1 cellular context compared by ENCODE assay signal in the genomic region with DNA sequence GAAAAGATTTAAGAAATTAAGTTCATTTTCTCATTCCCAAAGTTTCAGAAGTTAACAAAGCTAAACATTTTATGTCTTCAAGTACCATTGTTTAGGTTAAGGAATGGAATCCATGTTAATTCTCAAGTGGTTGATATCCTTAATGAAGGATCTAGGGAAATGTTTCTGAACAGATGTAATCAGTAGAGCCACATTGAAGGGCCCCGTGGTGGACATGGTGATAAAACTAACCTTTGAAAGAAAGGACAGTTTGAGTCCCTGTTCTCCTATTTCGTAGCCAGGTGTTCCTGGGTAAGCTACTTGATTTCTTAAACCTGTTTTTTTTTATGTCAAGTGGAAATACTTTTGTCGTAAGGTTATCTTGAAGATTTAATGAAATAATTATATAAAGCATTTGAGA.
TF ChIP-seq lines count a peak whose summit lies in the region.

No MANE protein-coding gene starts in this region.

TF ChIP-seq in GM23338, 12 proteins besides CTCF, POLR2A, EP300 and RAD21 (continued from another document):
- TF ChIP-seq, protein P1, sequence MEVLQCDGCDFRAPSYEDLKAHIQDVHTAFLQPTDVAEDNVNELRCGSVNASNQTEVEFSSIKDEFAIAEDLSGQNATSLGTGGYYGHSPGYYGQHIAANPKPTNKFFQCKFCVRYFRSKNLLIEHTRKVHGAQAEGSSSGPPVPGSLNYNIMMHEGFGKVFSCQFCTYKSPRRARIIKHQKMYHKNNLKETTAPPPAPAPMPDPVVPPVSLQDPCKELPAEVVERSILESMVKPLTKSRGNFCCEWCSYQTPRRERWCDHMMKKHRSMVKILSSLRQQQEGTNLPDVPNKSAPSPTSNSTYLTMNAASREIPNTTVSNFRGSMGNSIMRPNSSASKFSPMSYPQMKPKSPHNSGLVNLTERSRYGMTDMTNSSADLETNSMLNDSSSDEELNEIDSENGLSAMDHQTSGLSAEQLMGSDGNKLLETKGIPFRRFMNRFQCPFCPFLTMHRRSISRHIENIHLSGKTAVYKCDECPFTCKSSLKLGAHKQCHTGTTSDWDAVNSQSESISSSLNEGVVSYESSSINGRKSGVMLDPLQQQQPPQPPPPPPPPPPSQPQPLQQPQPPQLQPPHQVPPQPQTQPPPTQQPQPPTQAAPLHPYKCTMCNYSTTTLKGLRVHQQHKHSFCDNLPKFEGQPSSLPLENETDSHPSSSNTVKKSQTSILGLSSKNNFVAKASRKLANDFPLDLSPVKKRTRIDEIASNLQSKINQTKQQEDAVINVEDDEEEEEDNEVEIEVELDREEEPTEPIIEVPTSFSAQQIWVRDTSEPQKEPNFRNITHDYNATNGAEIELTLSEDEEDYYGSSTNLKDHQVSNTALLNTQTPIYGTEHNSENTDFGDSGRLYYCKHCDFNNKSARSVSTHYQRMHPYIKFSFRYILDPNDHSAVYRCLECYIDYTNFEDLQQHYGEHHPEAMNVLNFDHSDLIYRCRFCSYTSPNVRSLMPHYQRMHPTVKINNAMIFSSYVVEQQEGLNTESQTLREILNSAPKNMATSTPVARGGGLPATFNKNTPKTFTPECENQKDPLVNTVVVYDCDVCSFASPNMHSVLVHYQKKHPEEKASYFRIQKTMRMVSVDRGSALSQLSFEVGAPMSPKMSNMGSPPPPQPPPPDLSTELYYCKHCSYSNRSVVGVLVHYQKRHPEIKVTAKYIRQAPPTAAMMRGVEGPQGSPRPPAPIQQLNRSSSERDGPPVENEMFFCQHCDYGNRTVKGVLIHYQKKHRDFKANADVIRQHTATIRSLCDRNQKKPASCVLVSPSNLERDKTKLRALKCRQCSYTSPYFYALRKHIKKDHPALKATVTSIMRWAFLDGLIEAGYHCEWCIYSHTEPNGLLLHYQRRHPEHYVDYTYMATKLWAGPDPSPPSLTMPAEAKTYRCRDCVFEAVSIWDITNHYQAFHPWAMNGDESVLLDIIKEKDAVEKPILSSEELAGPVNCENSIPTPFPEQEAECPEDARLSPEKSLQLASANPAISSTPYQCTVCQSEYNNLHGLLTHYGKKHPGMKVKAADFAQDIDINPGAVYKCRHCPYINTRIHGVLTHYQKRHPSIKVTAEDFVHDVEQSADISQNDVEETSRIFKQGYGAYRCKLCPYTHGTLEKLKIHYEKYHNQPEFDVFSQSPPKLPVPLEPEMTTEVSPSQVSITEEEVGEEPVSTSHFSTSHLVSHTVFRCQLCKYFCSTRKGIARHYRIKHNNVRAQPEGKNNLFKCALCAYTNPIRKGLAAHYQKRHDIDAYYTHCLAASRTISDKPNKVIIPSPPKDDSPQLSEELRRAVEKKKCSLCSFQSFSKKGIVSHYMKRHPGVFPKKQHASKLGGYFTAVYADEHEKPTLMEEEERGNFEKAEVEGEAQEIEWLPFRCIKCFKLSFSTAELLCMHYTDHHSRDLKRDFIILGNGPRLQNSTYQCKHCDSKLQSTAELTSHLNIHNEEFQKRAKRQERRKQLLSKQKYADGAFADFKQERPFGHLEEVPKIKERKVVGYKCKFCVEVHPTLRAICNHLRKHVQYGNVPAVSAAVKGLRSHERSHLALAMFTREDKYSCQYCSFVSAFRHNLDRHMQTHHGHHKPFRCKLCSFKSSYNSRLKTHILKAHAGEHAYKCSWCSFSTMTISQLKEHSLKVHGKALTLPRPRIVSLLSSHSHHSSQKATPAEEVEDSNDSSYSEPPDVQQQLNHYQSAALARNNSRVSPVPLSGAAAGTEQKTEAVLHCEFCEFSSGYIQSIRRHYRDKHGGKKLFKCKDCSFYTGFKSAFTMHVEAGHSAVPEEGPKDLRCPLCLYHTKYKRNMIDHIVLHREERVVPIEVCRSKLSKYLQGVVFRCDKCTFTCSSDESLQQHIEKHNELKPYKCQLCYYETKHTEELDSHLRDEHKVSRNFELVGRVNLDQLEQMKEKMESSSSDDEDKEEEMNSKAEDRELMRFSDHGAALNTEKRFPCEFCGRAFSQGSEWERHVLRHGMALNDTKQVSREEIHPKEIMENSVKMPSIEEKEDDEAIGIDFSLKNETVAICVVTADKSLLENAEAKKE (CRISPR knock-in tag; IDR thresholded peaks at IDR 0.05), result no peak
- TF ChIP-seq EZH2phosphoT487 (IDR thresholded peaks at IDR 0.05; ENCODE audit: unreplicated experiment), result no peak
